ENCODE assay signal across 21 cellular contexts in genomic region chr4:57059890-57060716, GRCh38. TPM values are rescaled to one million over a fixed set of nuclear protein-coding genes. Genes with fewer than 3 reads are reported as not detected.
DNase-seq lines count a peak whose midpoint lies in the region; ATAC-seq and TF ChIP-seq lines count a peak whose summit lies in the region.
"Had no signal": no experiment of that assay in that cellular context is flagged by ENCODE, and none has a peak within 500 bp of the region (broad histone marks: within the 10 kb centered on the region; RNA-seq: fewer than 3 reads in every experiment).

No MANE protein-coding gene starts in this region.

- H3K56ac ChIP-seq in IMR-90 (ENCODE audit: extremely low read depth, insufficient read depth, low read length): no peak overlapping the region

- H4K91ac ChIP-seq in IMR-90 (ENCODE audit: insufficient read depth, low read depth, low read length): peak overlapping the region; percentile 39; the same call in 1 of the 2 replicates

- TF ChIP-seq CTCF in IMR-90 (conservative IDR thresholded peaks at IDR 0.05; ENCODE audit: low read depth, low read length): no peak
- no peak for TF ChIP-seq CTCF in brain microvascular endothelial cell (IDR thresholded peaks at IDR 0.05; ENCODE audit: low read depth, low read length, missing control alignments)
- TF ChIP-seq CTCF in mucosa of descending colon (IDR thresholded peaks at IDR 0.05): no peak
- TF ChIP-seq CTCF in spleen (IDR thresholded peaks at IDR 0.05 in 8 of 11, conservative IDR thresholded peaks at IDR 0.05 in 3 of 11): no peak
- no peak for TF ChIP-seq CTCF in body of pancreas (IDR thresholded peaks at IDR 0.05)

- peak overlapping the region; percentile 86 for H3K4ac ChIP-seq in IMR-90 (ENCODE audit: low read depth, low read length)

- CTCF ChIA-PET in IMR-90 (lab: Yijun Ruan, JAX): no interaction called here

- intact Hi-C loops in IMR-90 (cut with micrococcal nuclease) (no loop called here), mucosa of descending colon (cut with DNase I, micrococcal nuclease) (no loop called here), spleen (cut with DNase I; ENCODE audit: low total_unique reads) (no loop called here), body of pancreas (cut with DNase I) (no loop called here)

- H3K9ac ChIP-seq in IMR-90 (ENCODE audit: low read depth, low read length): no peak overlapping the region

- no peak for ATAC-seq in IMR-90 (ENCODE audit: low read depth)
- peak; percentile 85 for ATAC-seq in mucosa of descending colon
- ATAC-seq in HG03432 (IDR thresholded peaks at IDR 0.05; ENCODE audit: unreplicated experiment): no peak
- ATAC-seq in body of pancreas: no peak
- ATAC-seq: stimulated activated memory B cell treated with anti-CD40 and anti-IgM and Interleukin-4, amounts not matched to agents 10 μg/mL and 1 μg/mL and 100 μg/mL, for 72 hours had no signal

- H3K27ac ChIP-seq in IMR-90 (ENCODE audit: insufficient read depth, low read length) (no peak overlapping the region), brain microvascular endothelial cell (peak overlapping the region; percentile 82), spleen (peak overlapping the region in 5 of 8 donors; percentile 10 to 43 (median 18)), body of pancreas (peak overlapping the region in 2 of 4 donors; percentile 5 to 20)
- H3K27ac ChIP-seq: epithelial cell of prostate had no signal

- H2BK5ac ChIP-seq in IMR-90 (ENCODE audit: low read depth, low read length, poor library complexity, severe bottlenecking): peak overlapping the region; percentile 31

- peaks cover 20% of the 10 kb centered on the region for H3K4me1 ChIP-seq in IMR-90 (ENCODE audit: control insufficient read depth, insufficient read depth, low read length)
- H3K4me1 ChIP-seq in mucosa of descending colon (ENCODE audit: low read depth): peaks cover 14% of the 10 kb centered on the region
- peaks cover 3 to 51% (median 23%) of the 10 kb centered on the region in 6 donors for H3K4me1 ChIP-seq in spleen
- peaks cover 21% of the 10 kb centered on the region for H3K4me1 ChIP-seq in body of pancreas

- peak overlapping the region; percentile 77 for H2BK120ac ChIP-seq in IMR-90 (ENCODE audit: low read depth, low read length)

- POLR2A ChIA-PET in IMR-90 (lab: Charles Lee; ENCODE audit: unreplicated experiment): no interaction called here

- peak; percentile 42 for DNase-seq in IMR-90
- no peak for DNase-seq in brain microvascular endothelial cell
- DNase-seq in mucosa of descending colon: peak in 1 of 3 donors; percentile 18
- DNase-seq in spleen: no peak
- DNase-seq in dermis blood vessel endothelial cell: no peak
- no peak for DNase-seq in NCI-H2107 treated with DMSO at 0.1 percent for 48 hours (lab: John Stamatoyannopoulos, UW; ENCODE audit: unreplicated experiment)
- no peak for DNase-seq in body of pancreas
- DNase-seq: activated CD4-positive, alpha-beta T cell treated with anti-CD3 and anti-CD28 coated beads, Interleukin-2, amount 10 ng/mL, durations not matched to agents 24 days and 14 days; activated naive CD4-positive, alpha-beta T cell treated with anti-CD3 and anti-CD28 coated beads, Interleukin-2, amount 10 ng/mL, durations not matched to agents 7 days and 5 days; amygdala; CD4-positive, alpha-beta T cell; central memory CD4-positive, alpha-beta T cell; foreskin fibroblast; NCI-H1048; NCI-H187 treated with DMSO at 0.1 percent for 48 hours; NCI-H69; stimulated activated CD4-positive, alpha-beta T cell treated with anti-CD3 and anti-CD28 coated beads, Interleukin-4, amount 100 ng/mL, for 1 hour; T-helper 1 cell had no signal

- H2BK20ac ChIP-seq in IMR-90 (ENCODE audit: low read depth, low read length): peak overlapping the region; percentile 59

- H4K5ac ChIP-seq in IMR-90 (ENCODE audit: low read depth, low read length): peak overlapping the region; percentile 53; the same call in 1 of the 2 replicates

- H2AFZ ChIP-seq in IMR-90 (replicated peaks; ENCODE audit: low read length, poor library complexity): no peak overlapping the region

- H3K79me1 ChIP-seq in IMR-90 (ENCODE audit: low read depth in 1 of 2, low read length in 2 of 2): peaks cover 16 to 75% of the 10 kb centered on the region in 2 experiments

- H3K23ac ChIP-seq in IMR-90 (ENCODE audit: low read depth, low read length): peak overlapping the region; percentile 55; the same call in 1 of the 2 replicates

- H2AK5ac ChIP-seq in IMR-90 (ENCODE audit: low read depth, low read length): no peak overlapping the region; the same call in 1 of the 2 replicates

- dilution Hi-C loops in IMR-90 (cut with HindIII; ENCODE audit: low sequenced_read_pairs, unreplicated experiment): no loop called here

- H4K20me1 ChIP-seq in IMR-90 (ENCODE audit: insufficient read depth, low read length): no peaks in the 10 kb centered on the region

- H3K9me1 ChIP-seq in IMR-90 (ENCODE audit: insufficient read depth, low read length): peaks cover 20% of the 10 kb centered on the region

- H3K27me3 ChIP-seq in IMR-90 (ENCODE audit: control insufficient read depth, insufficient read depth, low read length) (no peaks in the 10 kb centered on the region), brain microvascular endothelial cell (replicated peaks) (no peaks in the 10 kb centered on the region), spleen (replicated peaks in 1 of 7) (no peaks in the 10 kb centered on the region), body of pancreas (no peaks in the 10 kb centered on the region)

- no CpG with 5 or more reads among the region's 6 CpGs for WGBS in IMR-90 (ENCODE audit: extremely low coverage in 2 of 2, insufficient read length in 1 of 2), 2 experiments
- 72 to 81% (median 76%) methylated on average over 6 of the region's 6 CpGs for WGBS in spleen, 5 donors
- 49 to 52% methylated on average over 6 of the region's 6 CpGs for whole genome bisulfite sequencing in body of pancreas, 2 donors

- BruUV-seq in IMR-90 (replicated peaks; lab: Mats Ljungman, UMichigan): no TSS peak

- TF ChIP-seq RAD21 in IMR-90 (IDR thresholded peaks at IDR 0.05; ENCODE audit: low read length): no peak

- in situ Hi-C loops in IMR-90 (cut with MboI; ENCODE audit: low sequenced_read_pairs) (no loop called here), brain microvascular endothelial cell (cut with HindIII; ENCODE audit: low pct_ligation_motif_present, low sequenced_read_pairs) (no loop called here)

- no peak overlapping the region for H3K18ac ChIP-seq in IMR-90 (ENCODE audit: low read depth, low read length)

- no peak overlapping the region for H2AK9ac ChIP-seq in IMR-90 (replicated peaks; ENCODE audit: low read depth, low read length, poor library complexity)

- no peak overlapping the region for H3K4me2 ChIP-seq in IMR-90 (ENCODE audit: low read depth, low read length)

- H3K36me3 ChIP-seq in IMR-90 (ENCODE audit: control insufficient read depth, insufficient read depth, low read length) (no peaks in the 10 kb centered on the region), brain microvascular endothelial cell (replicated peaks) (peaks cover 50% of the 10 kb centered on the region), mucosa of descending colon (ENCODE audit: low read depth) (no peaks in the 10 kb centered on the region), spleen (peaks cover 0 to 8% (median 0%) of the 10 kb centered on the region in 6 donors), body of pancreas (replicated peaks in 1 of 2; ENCODE audit: insufficient read depth in 1 of 2, low read depth in 2 of 2) (no peaks in the 10 kb centered on the region)

- H4K8ac ChIP-seq in IMR-90 (ENCODE audit: low read depth in 2 of 2, low read length in 2 of 2): peak overlapping the region in 1 of 2 experiments; percentile 55; a peak in 1 of 4 replicates

- peak overlapping the region; percentile 29; the same call in 2 of the 3 replicates for H2BK15ac ChIP-seq in IMR-90 (ENCODE audit: low read depth, low read length)

- H3K14ac ChIP-seq in IMR-90 (replicated peaks; ENCODE audit: low read depth, low read length): peak overlapping the region; percentile 21; the same call in 1 of the 2 replicates

- no peak for TF ChIP-seq POLR2A in IMR-90 (IDR thresholded peaks at IDR 0.05; ENCODE audit: low read depth, low read length)
- no peak for TF ChIP-seq POLR2A in spleen (IDR thresholded peaks at IDR 0.05)
- no peak for TF ChIP-seq POLR2A in body of pancreas (IDR thresholded peaks at IDR 0.05)

- H3K9me3 ChIP-seq in IMR-90 (ENCODE audit: control insufficient read depth, insufficient read depth, low read length) (no peaks in the 10 kb centered on the region), mucosa of descending colon (no peaks in the 10 kb centered on the region), spleen (no peaks in the 10 kb centered on the region), body of pancreas (no peaks in the 10 kb centered on the region)

- H3K4me3 ChIP-seq in IMR-90 (ENCODE audit: insufficient read depth, low read depth, low read length) (no peak overlapping the region), brain microvascular endothelial cell (ENCODE audit: low read depth, low read length) (no peak overlapping the region), mucosa of descending colon (no peak overlapping the region), spleen (no peak overlapping the region), body of pancreas (no peak overlapping the region)

TF ChIP-seq in IMR-90, 13 proteins besides CTCF, POLR2A, EP300 and RAD21 (continues in another document):
- TF ChIP-seq RCOR1 (IDR thresholded peaks at IDR 0.05; ENCODE audit: insufficient replicate concordance, low read length) (no peak), FOS (IDR thresholded peaks at IDR 0.05; ENCODE audit: low read depth, low read length) (no peak), USF2 (IDR thresholded peaks at IDR 0.05; ENCODE audit: low read depth, low read length) (no peak), MAFK (IDR thresholded peaks at IDR 0.05; ENCODE audit: low read depth, low read length) (no peak), BHLHE40 (IDR thresholded peaks at IDR 0.05; ENCODE audit: low read depth, low read length) (no peak)

RNA-seq across cellular contexts. Expression of gene IGFBP7, which starts 50.1 kb away (rescaled TPM):
- 33.2 and 34.2 TPM in 2 replicates for total RNA-seq in IMR-90 (2012; rRNA removed)
- polyA plus RNA-seq in IMR-90 (2012; rRNA removed): 267 and 338 TPM in 2 replicates
- 354 and 595 TPM in 2 replicates for polyA plus RNA-seq in IMR-90 (2012; cell fraction: cytosol; rRNA removed)
- polyA plus RNA-seq in IMR-90 (2012; cell fraction: nucleus; rRNA removed; ENCODE audit: low replicate concordance): 197 and 320 TPM in 2 replicates
- total RNA-seq in mucosa of descending colon: 100 to 1,000 TPM in 2 of 3 donors, 10 to 100 TPM in 1; 32.7 to 225 (median 116) TPM
- 100 to 1,000 TPM; 450 to 947 (median 589) TPM for total RNA-seq in spleen
- 100 to 1,000 TPM; 127 to 444 (median 249) TPM for polyA plus RNA-seq in spleen
- 1,318 and 2,129 TPM in 2 replicates for total RNA-seq in dermis blood vessel endothelial cell
- 1,000 to 10,000 TPM in 1 of 2 donors, 100 to 1,000 TPM in 1; 758 to 1,249 TPM for total RNA-seq in body of pancreas
- total RNA-seq: activated CD4-positive, alpha-beta T cell treated with anti-CD3 and anti-CD28 coated beads, Interleukin-2, amount 10 ng/mL, durations not matched to agents 24 days and 14 days had no signal
